In genomic region chr10:131677671-131678070, GRCh38 we compare ENCODE assay signal across 21 cellular contexts.
"Had no signal": no experiment of that assay in that cellular context is flagged by ENCODE, and none has a peak within 500 bp of the region (broad histone marks: within the 10 kb centered on the region; RNA-seq: fewer than 3 reads in every experiment).

No MANE protein-coding gene starts in this region.

- DNase-seq: activated B cell treated with CpG ODN at 0.5 μM for 24 hours; activated CD4-positive, alpha-beta memory T cell treated with anti-CD3 and anti-CD28 coated beads, Interleukin-2, amount 10 ng/mL, durations not matched to agents 7 days and 5 days; activated CD4-positive, alpha-beta T cell treated with anti-CD3 and anti-CD28 coated beads for 4 hours; activated CD8-positive, alpha-beta memory T cell treated with anti-CD3 and anti-CD28 coated beads, Interleukin-2, amount 10 ng/mL, durations not matched to agents 7 days and 5 days; activated naive CD4-positive, alpha-beta T cell; activated naive CD8-positive, alpha-beta T cell treated with anti-CD3 and anti-CD28 coated beads, Interleukin-2, amount 10 ng/mL, durations not matched to agents 7 days and 5 days; body of pancreas; effector memory CD8-positive, alpha-beta T cell; foreskin fibroblast; kidney glomerular epithelial cell; naive thymus-derived CD4-positive, alpha-beta T cell; stimulated activated CD4-positive, alpha-beta T cell treated with anti-CD3 and anti-CD28 coated beads, Interleukin-4, amount 100 ng/mL, for 4 hours; upper lobe of left lung had no signal

- H3K27me3 Mint-ChIP-seq: activated B cell treated with CpG ODN at 0.5 μM for 24 hours; activated CD4-positive, alpha-beta memory T cell treated with anti-CD3 and anti-CD28 coated beads, Interleukin-2, amount 10 ng/mL, durations not matched to agents 7 days and 5 days; activated CD8-positive, alpha-beta memory T cell treated with anti-CD3 and anti-CD28 coated beads, Interleukin-2, amount 10 ng/mL, durations not matched to agents 7 days and 5 days; activated naive CD8-positive, alpha-beta T cell treated with anti-CD3 and anti-CD28 coated beads, Interleukin-2, amount 10 ng/mL, durations not matched to agents 7 days and 5 days; stimulated activated memory B cell treated with anti-CD40 and anti-IgM and Interleukin-4, amounts not matched to agents 10 μg/mL and 1 μg/mL and 100 μg/mL, for 72 hours had no signal

- H3K9me3 ChIP-seq: body of pancreas, neutrophil, thoracic aorta, upper lobe of left lung had no signal

- FAIRE-seq: TTC549 had no signal

- H3K36me3 Mint-ChIP-seq: activated CD8-positive, alpha-beta memory T cell treated with anti-CD3 and anti-CD28 coated beads, Interleukin-2, amount 10 ng/mL, durations not matched to agents 7 days and 5 days; activated naive CD8-positive, alpha-beta T cell treated with anti-CD3 and anti-CD28 coated beads, Interleukin-2, amount 10 ng/mL, durations not matched to agents 7 days and 5 days; memory B cell; naive thymus-derived CD4-positive, alpha-beta T cell; stimulated activated memory B cell treated with anti-CD40 and anti-IgM and Interleukin-4, amounts not matched to agents 10 μg/mL and 1 μg/mL and 100 μg/mL, for 72 hours had no signal

- H3K4me1 ChIP-seq: body of pancreas, parathyroid adenoma, upper lobe of left lung had no signal

- H3K27me3 ChIP-seq: body of pancreas, upper lobe of left lung had no signal

- H3K9me3 Mint-ChIP-seq: activated B cell treated with CpG ODN at 0.5 μM for 24 hours; activated naive CD8-positive, alpha-beta T cell treated with anti-CD3 and anti-CD28 coated beads, Interleukin-2, amount 10 ng/mL, durations not matched to agents 7 days and 5 days; activated T-helper 17 cell treated with anti-CD3 and anti-CD28 coated beads, Interleukin-2, amount 50 U/mL, for 72 hours; effector memory CD8-positive, alpha-beta T cell; memory B cell had no signal

- H3K9ac ChIP-seq: parathyroid adenoma had no signal

- H3K79me2 ChIP-seq: parathyroid adenoma had no signal

- H3K36me3 ChIP-seq: neutrophil, thoracic aorta, upper lobe of left lung had no signal

- H3K27ac ChIP-seq: body of pancreas, neutrophil, parathyroid adenoma, thoracic aorta, upper lobe of left lung had no signal

- H3K4me3 Mint-ChIP-seq: activated B cell treated with CpG ODN at 0.5 μM for 24 hours; activated CD4-positive, alpha-beta memory T cell treated with anti-CD3 and anti-CD28 coated beads, Interleukin-2, amount 10 ng/mL, durations not matched to agents 7 days and 5 days; activated CD8-positive, alpha-beta memory T cell treated with anti-CD3 and anti-CD28 coated beads, Interleukin-2, amount 10 ng/mL, durations not matched to agents 7 days and 5 days; activated naive CD8-positive, alpha-beta T cell treated with anti-CD3 and anti-CD28 coated beads, Interleukin-2, amount 10 ng/mL, durations not matched to agents 7 days and 5 days; activated T-helper 17 cell treated with anti-CD3 and anti-CD28 coated beads, Interleukin-2, amount 50 U/mL, for 72 hours; effector memory CD8-positive, alpha-beta T cell; memory B cell; naive thymus-derived CD4-positive, alpha-beta T cell; stimulated activated memory B cell treated with anti-CD40 and anti-IgM and Interleukin-4, amounts not matched to agents 10 μg/mL and 1 μg/mL and 100 μg/mL, for 72 hours had no signal

- H3K27ac Mint-ChIP-seq: activated B cell treated with CpG ODN at 0.5 μM for 24 hours; activated CD4-positive, alpha-beta memory T cell treated with anti-CD3 and anti-CD28 coated beads, Interleukin-2, amount 10 ng/mL, durations not matched to agents 7 days and 5 days; activated CD8-positive, alpha-beta memory T cell treated with anti-CD3 and anti-CD28 coated beads, Interleukin-2, amount 10 ng/mL, durations not matched to agents 7 days and 5 days; activated naive CD8-positive, alpha-beta T cell treated with anti-CD3 and anti-CD28 coated beads, Interleukin-2, amount 10 ng/mL, durations not matched to agents 7 days and 5 days; activated T-helper 17 cell treated with anti-CD3 and anti-CD28 coated beads, Interleukin-2, amount 50 U/mL, for 72 hours; effector memory CD8-positive, alpha-beta T cell; memory B cell; naive thymus-derived CD4-positive, alpha-beta T cell; stimulated activated memory B cell treated with anti-CD40 and anti-IgM and Interleukin-4, amounts not matched to agents 10 μg/mL and 1 μg/mL and 100 μg/mL, for 72 hours had no signal

- H3K4me3 ChIP-seq: body of pancreas, thoracic aorta, upper lobe of left lung had no signal

- H3K4me1 Mint-ChIP-seq: activated B cell treated with CpG ODN at 0.5 μM for 24 hours; activated CD4-positive, alpha-beta memory T cell treated with anti-CD3 and anti-CD28 coated beads, Interleukin-2, amount 10 ng/mL, durations not matched to agents 7 days and 5 days; activated CD8-positive, alpha-beta memory T cell treated with anti-CD3 and anti-CD28 coated beads, Interleukin-2, amount 10 ng/mL, durations not matched to agents 7 days and 5 days; activated naive CD8-positive, alpha-beta T cell treated with anti-CD3 and anti-CD28 coated beads, Interleukin-2, amount 10 ng/mL, durations not matched to agents 7 days and 5 days; activated T-helper 17 cell treated with anti-CD3 and anti-CD28 coated beads, Interleukin-2, amount 50 U/mL, for 72 hours; memory B cell; stimulated activated memory B cell treated with anti-CD40 and anti-IgM and Interleukin-4, amounts not matched to agents 10 μg/mL and 1 μg/mL and 100 μg/mL, for 72 hours had no signal

- H2AFZ ChIP-seq: parathyroid adenoma had no signal

- ATAC-seq: activated CD8-positive, alpha-beta memory T cell treated with anti-CD3 and anti-CD28 coated beads, Interleukin-2, amount 10 ng/mL, durations not matched to agents 7 days and 5 days; activated T-helper 17 cell treated with anti-CD3 and anti-CD28 coated beads, Interleukin-2, amount 50 U/mL, for 72 hours; body of pancreas; effector memory CD8-positive, alpha-beta T cell; naive thymus-derived CD4-positive, alpha-beta T cell; sciatic nerve; stimulated activated memory B cell treated with anti-CD40 and anti-IgM and Interleukin-4, amounts not matched to agents 10 μg/mL and 1 μg/mL and 100 μg/mL, for 72 hours had no signal
